Comparison of ENCODE assay signal across 7 cellular contexts in genomic region chr12:30696103-30696408, GRCh38. TPM values are rescaled to one million over a fixed set of nuclear protein-coding genes. Genes with fewer than 3 reads are reported as not detected.
DNase-seq lines count a peak whose midpoint lies in the region; ATAC-seq and TF ChIP-seq lines count a peak whose summit lies in the region.

No MANE protein-coding gene starts in this region.

- H3K27me3 ChIP-seq in right lobe of liver (no peaks in the 10 kb centered on the region), vagina (no peaks in the 10 kb centered on the region)

- TF ChIP-seq CTCF in right lobe of liver (IDR thresholded peaks at IDR 0.05) (no peak), vagina (IDR thresholded peaks at IDR 0.05) (no peak)

- ATAC-seq in GM19372 (IDR thresholded peaks at IDR 0.05; ENCODE audit: low read depth, unreplicated experiment) (peak; percentile 31), HG03039 (IDR thresholded peaks at IDR 0.05; ENCODE audit: unreplicated experiment) (peak; percentile 26), right lobe of liver (no peak)
- ATAC-seq in activated naive CD4-positive, alpha-beta T cell treated with anti-CD3 and anti-CD28 coated beads, Interleukin-2, amount 50 U/mL, for 72 hours = peak; percentile 37 to 46

- WGBS in right lobe of liver (ENCODE audit: insufficient coverage, low coverage, low lambda C conversion rate, missing lambda C conversion rate) = 9% methylated on average over 6 of the region's 6 CpGs

- no peaks in the 10 kb centered on the region for H3K9me3 ChIP-seq in right lobe of liver
- H3K9me3 ChIP-seq in vagina = no peaks in the 10 kb centered on the region

- peaks cover 0 to 12% (median 2%) of the 10 kb centered on the region in 4 donors for H3K4me1 ChIP-seq in right lobe of liver
- peaks cover 42% of the 10 kb centered on the region for H3K4me1 ChIP-seq in vagina

- no peaks in the 10 kb centered on the region for H3K9me3 Mint-ChIP-seq in activated naive CD4-positive, alpha-beta T cell treated with anti-CD3 and anti-CD28 coated beads, Interleukin-2, amount 50 U/mL, for 72 hours

- peak overlapping the region; percentile 97 to 100 for H3K27ac Mint-ChIP-seq in activated naive CD4-positive, alpha-beta T cell treated with anti-CD3 and anti-CD28 coated beads, Interleukin-2, amount 50 U/mL, for 72 hours

- H3K4me3 ChIP-seq in right lobe of liver = peak overlapping the region; percentile 89 to 98 (median 94)
- H3K4me3 ChIP-seq in vagina = peak overlapping the region; percentile 73 to 89

- H3K27ac ChIP-seq in right lobe of liver = peak overlapping the region; percentile 38 to 71 (median 66)
- peak overlapping the region; percentile 84 for H3K27ac ChIP-seq in vagina

- TF ChIP-seq POLR2A in right lobe of liver (IDR thresholded peaks at IDR 0.05) (no peak), vagina (IDR thresholded peaks at IDR 0.05) (no peak)

- intact Hi-C loops in right lobe of liver (cut with DNase I) = no loop called here
- intact Hi-C loops in vagina (cut with DNase I) = no loop called here
- intact Hi-C loops in posterior vena cava (cut with DNase I) = no loop called here

- no peak for DNase-seq in activated naive CD4-positive, alpha-beta T cell treated with anti-CD3 and anti-CD28 coated beads, Interleukin-2, amount 50 U/mL, for 72 hours (ENCODE audit: low spot score in 2 of 2)
- DNase-seq in right lobe of liver (no peak), vagina (ENCODE audit: extremely low spot score in 2 of 2) (no peak), posterior vena cava (ENCODE audit: low spot score) (no peak), HPDE6-E6E7 (ENCODE audit: extremely low spot score) (no peak)

- peaks cover 7 to 16% of the 10 kb centered on the region in 2 donors for H3K36me3 Mint-ChIP-seq in activated naive CD4-positive, alpha-beta T cell treated with anti-CD3 and anti-CD28 coated beads, Interleukin-2, amount 50 U/mL, for 72 hours

- H3K36me3 ChIP-seq in right lobe of liver = no peaks in the 10 kb centered on the region
- H3K36me3 ChIP-seq in vagina = no peaks in the 10 kb centered on the region

RNA-seq across cellular contexts. Expression of gene IPO8, which starts 0.4 kb away (rescaled TPM):
- 10 to 100 TPM; 28.4 to 49.3 TPM for total RNA-seq in activated naive CD4-positive, alpha-beta T cell treated with anti-CD3 and anti-CD28 coated beads, Interleukin-2, amount 50 U/mL, for 72 hours
- 10 to 100 TPM; 19.6 to 34.7 (median 25.5) TPM for total RNA-seq in right lobe of liver
- 21.4 TPM for total RNA-seq in vagina
- total RNA-seq in posterior vena cava = 10 to 100 TPM; 51.1 to 61.6 TPM

RNA-seq across cellular contexts. Expression of gene CAPRIN2, which starts 58.7 kb away (rescaled TPM):
- 10 to 100 TPM; 14.0 to 20.5 TPM for total RNA-seq in activated naive CD4-positive, alpha-beta T cell treated with anti-CD3 and anti-CD28 coated beads, Interleukin-2, amount 50 U/mL, for 72 hours
- total RNA-seq in right lobe of liver = 10 to 100 TPM in 2 of 6 experiments, 1 to 10 TPM in 4; 5.7 to 11.5 (median 8.5) TPM
- 41.3 TPM for total RNA-seq in vagina
- 10 to 100 TPM; 21.2 to 24.0 TPM for total RNA-seq in posterior vena cava

Comparison
In these comparisons a context has a peak if more than half of its experiments do, and no peak if none do; other contexts are left out.
1. ATAC-seq: peak in GM19372 (single experiment), HG03039 (single experiment) and activated naive CD4-positive, alpha-beta T cell treated with anti-CD3 and anti-CD28 coated beads, Interleukin-2, amount 50 U/mL, for 72 hours (2 of 2); none in right lobe of liver (0 of 4).